In the genomic region with DNA sequence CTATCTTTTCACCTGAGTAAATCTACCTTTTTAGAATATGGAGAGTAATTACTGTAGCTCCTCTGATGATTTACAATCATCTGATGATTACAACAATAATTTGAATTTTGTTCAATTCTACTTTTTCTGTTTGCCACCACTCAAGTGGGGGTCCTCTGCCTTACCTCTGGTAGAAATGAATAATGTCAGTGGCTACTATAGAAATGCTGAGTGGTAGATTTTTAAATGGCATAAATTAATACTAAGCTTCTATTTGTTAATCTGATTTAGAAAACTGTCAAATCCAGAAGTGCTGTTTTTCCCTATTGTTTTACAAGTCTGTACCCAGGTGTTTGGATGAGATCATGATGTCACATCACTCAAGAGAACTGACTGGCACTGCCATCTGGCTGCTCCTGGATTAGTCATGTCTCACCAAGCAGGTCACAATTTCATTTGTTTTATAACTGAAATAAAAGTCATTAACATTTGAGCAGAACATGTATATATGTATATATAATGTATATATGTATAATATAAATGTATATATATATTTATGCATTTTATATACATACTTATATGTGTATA, we compare ENCODE assay signal across 17 cellular contexts.
"Had no signal": no experiment of that assay in that cellular context is flagged by ENCODE, and none has a peak within 500 bp of the region (broad histone marks: within the 10 kb centered on the region; RNA-seq: fewer than 3 reads in every experiment).

No MANE protein-coding gene starts in this region.

- H3K27me3 Mint-ChIP-seq: memory B cell had no signal

- H3K4me1 Mint-ChIP-seq: memory B cell; naive thymus-derived CD8-positive, alpha-beta T cell; stimulated activated effector memory CD8-positive, alpha-beta T cell treated with anti-CD3 and anti-CD28 coated beads, Interleukin-12 subunit alpha, Interleukin-12 subunit beta, amount 100 ng/mL, for 72 hours had no signal

- H3K4me3 Mint-ChIP-seq: activated naive CD8-positive, alpha-beta T cell; memory B cell; naive thymus-derived CD8-positive, alpha-beta T cell; stimulated activated effector memory CD8-positive, alpha-beta T cell treated with anti-CD3 and anti-CD28 coated beads, Interleukin-12 subunit alpha, Interleukin-12 subunit beta, amount 100 ng/mL, for 72 hours had no signal

- H3K4me3 ChIP-seq: esophagus squamous epithelium, hepatocyte, mucosa of descending colon, pancreas, thoracic aorta had no signal

- H3K36me3 Mint-ChIP-seq: activated naive CD8-positive, alpha-beta T cell; memory B cell; naive thymus-derived CD8-positive, alpha-beta T cell; stimulated activated effector memory CD8-positive, alpha-beta T cell treated with anti-CD3 and anti-CD28 coated beads, Interleukin-12 subunit alpha, Interleukin-12 subunit beta, amount 100 ng/mL, for 72 hours had no signal

- H3K36me3 ChIP-seq: esophagus squamous epithelium, pancreas, thoracic aorta had no signal

- H3K27ac Mint-ChIP-seq: activated naive CD8-positive, alpha-beta T cell; memory B cell; naive thymus-derived CD8-positive, alpha-beta T cell; stimulated activated effector memory CD8-positive, alpha-beta T cell treated with anti-CD3 and anti-CD28 coated beads, Interleukin-12 subunit alpha, Interleukin-12 subunit beta, amount 100 ng/mL, for 72 hours had no signal

- H3K27me3 ChIP-seq: esophagus squamous epithelium, hepatocyte, pancreas had no signal

- DNase-seq: activated CD4-positive, alpha-beta T cell treated with anti-CD3 and anti-CD28 coated beads, Interleukin-2, amount 50 U/mL, for 1 hour; activated CD4-positive, CD25-positive, alpha-beta regulatory T cell; activated CD8-positive, alpha-beta memory T cell treated with anti-CD3 and anti-CD28 coated beads for 24 hours; activated gamma-delta T cell treated with Interleukin-2 at 50 U/mL for 16 hours; amniotic stem cell; caudate nucleus; esophagus squamous epithelium; kidney; left ventricle myocardium superior; mucosa of descending colon; naive thymus-derived CD8-positive, alpha-beta T cell; pancreas had no signal

- H3K9me3 Mint-ChIP-seq: memory B cell; naive thymus-derived CD8-positive, alpha-beta T cell; stimulated activated effector memory CD8-positive, alpha-beta T cell treated with anti-CD3 and anti-CD28 coated beads, Interleukin-12 subunit alpha, Interleukin-12 subunit beta, amount 100 ng/mL, for 72 hours had no signal
